ENCODE assay signal across 9 cellular contexts in genomic region chr11:94820480-94820879, GRCh38. TPM values are rescaled to one million over a fixed set of nuclear protein-coding genes. Genes with fewer than 3 reads are reported as not detected.
"Had no signal": no experiment of that assay in that cellular context is flagged by ENCODE, and none has a peak within 500 bp of the region (broad histone marks: within the 10 kb centered on the region; RNA-seq: fewer than 3 reads in every experiment).

No MANE protein-coding gene starts in this region.

- H3K4me1 ChIP-seq: HAP-1 had no signal

- H3K27ac Mint-ChIP-seq: GM23338, HFFc6 had no signal

- FAIRE-seq: H1, H54 had no signal

- H3K4me2 ChIP-seq: GM23338 had no signal

- H2AFZ ChIP-seq: GM23338 had no signal

- H3K4me1 Mint-ChIP-seq: GM23338 had no signal

- DNase-seq: HFFc6, IMR-90, KBM-7 had no signal

- H3K4me3 Mint-ChIP-seq: GM23338, HFFc6 had no signal

- H3K4me3 ChIP-seq: GM23338, HAP-1 had no signal

- ATAC-seq: GM23338, HCT116 had no signal

RNA-seq across cellular contexts. Expression of gene AMOTL1, which starts 52.3 kb away (rescaled TPM):
- total RNA-seq: HT-29 had no signal
